ENCODE assay signal across 8 cellular contexts in genomic region chr4:52545099-52546069, GRCh38.
DNase-seq lines count a peak whose midpoint lies in the region; ATAC-seq and TF ChIP-seq lines count a peak whose summit lies in the region.

No MANE protein-coding gene starts in this region.

- H3K36me3 ChIP-seq in colonic mucosa: no peaks in the 10 kb centered on the region
- H3K36me3 ChIP-seq in left lung: no peaks in the 10 kb centered on the region

- H3K9ac ChIP-seq in colonic mucosa (ENCODE audit: low read depth in 2 of 2, low read length in 2 of 2): no peak overlapping the region

- no peaks in the 10 kb centered on the region for H3K4me1 ChIP-seq in colonic mucosa
- no peaks in the 10 kb centered on the region for H3K4me1 ChIP-seq in left lung

- H3K4me3 ChIP-seq in colonic mucosa (no peak overlapping the region), left lung (no peak overlapping the region)

- TF ChIP-seq CTCF in colonic mucosa (IDR thresholded peaks at IDR 0.05) (peak; percentile 88), left lung (IDR thresholded peaks at IDR 0.05) (peak; percentile 87 to 91)

- DNase-seq in NCI-H1436 (lab: John Stamatoyannopoulos, UW): peak; percentile 13
- DNase-seq in NCI-H1436 treated with DMSO at 0.1 percent for 48 hours (lab: John Stamatoyannopoulos, UW): no peak
- DNase-seq in NCI-H2107 (lab: John Stamatoyannopoulos, UW): peak; percentile 35
- peak; percentile 32 to 38 for DNase-seq in activated CD4-positive, alpha-beta T cell treated with anti-CD3 and anti-CD28 coated beads for 24 hours (ENCODE audit: low read depth in 2 of 2)
- peak; percentile 75 for DNase-seq in colonic mucosa
- DNase-seq in left lung: peak; percentile 51 to 56
- DNase-seq in stimulated activated CD4-positive, alpha-beta T cell treated with anti-CD3 and anti-CD28 coated beads, TNF-alpha, amount 100 ng/mL, for 24 hours (ENCODE audit: low read depth in 3 of 3): peak; percentile 26 to 50 (median 31)

- intact Hi-C loops in colonic mucosa (cut with DNase I): loop anchor here (2.0 to 10.0 kb wide), 3 partner anchors 122 to 1689 kb away; no protein-coding TSS in a partner anchor
- intact Hi-C loops in left lung (cut with DNase I): loop anchor here in 1 of 2 donors (5.0 kb wide), 1 partner anchor 437 kb away; no protein-coding TSS in a partner anchor

- H3K27ac ChIP-seq in colonic mucosa (no peak overlapping the region), left lung (no peak overlapping the region)

- no peaks in the 10 kb centered on the region for H3K9me3 ChIP-seq in colonic mucosa
- H3K9me3 ChIP-seq in left lung: no peaks in the 10 kb centered on the region

- peak; percentile 84 for ATAC-seq in HG02759 (IDR thresholded peaks at IDR 0.05; ENCODE audit: unreplicated experiment)
- peak; percentile 100 for ATAC-seq in left lung

- H3K27me3 ChIP-seq in colonic mucosa: no peaks in the 10 kb centered on the region
- no peaks in the 10 kb centered on the region for H3K27me3 ChIP-seq in left lung
